Comparison of ENCODE assay signal across 9 cellular contexts in genomic region chr18:44507729-44508325, GRCh38.
A peak's percentile ranks its signal among the peaks of the same experiment; 100 is the strongest.
DNase-seq lines count a peak whose midpoint lies in the region; ATAC-seq and TF ChIP-seq lines count a peak whose summit lies in the region.
"Had no signal": no experiment of that assay in that cellular context is flagged by ENCODE, and none has a peak within 500 bp of the region (broad histone marks: within the 10 kb centered on the region; RNA-seq: fewer than 3 reads in every experiment).

No MANE protein-coding gene starts in this region.

- H2AK5ac ChIP-seq in mesendoderm (ENCODE audit: low read length), result no peak overlapping the region

- H3K27me3 ChIP-seq in ovary (no peaks in the 10 kb centered on the region), mesendoderm (ENCODE audit: insufficient read depth, low read length, poor library complexity) (no peaks in the 10 kb centered on the region)

- no peak overlapping the region for H3K4me2 ChIP-seq in mesendoderm (ENCODE audit: low read length)

- no peaks in the 10 kb centered on the region for H3K4me1 ChIP-seq in ovary (ENCODE audit: insufficient read depth)
- no peaks in the 10 kb centered on the region for H3K4me1 ChIP-seq in mesendoderm (ENCODE audit: control insufficient read depth, low read depth, low read length)

- no peak overlapping the region for H4K8ac ChIP-seq in mesendoderm (ENCODE audit: low read depth, low read length)

- TF ChIP-seq POLR2A in ovary (IDR thresholded peaks at IDR 0.05), result no peak

- H3K36me3 Mint-ChIP-seq in activated CD4-positive, alpha-beta T cell treated with anti-CD3 and anti-CD28 coated beads for 36 hours (ENCODE audit: low read depth), result no peaks in the 10 kb centered on the region
- H3K36me3 Mint-ChIP-seq in stimulated activated effector memory CD8-positive, alpha-beta T cell treated with anti-CD3 and anti-CD28 coated beads, Interleukin-12 subunit alpha, Interleukin-12 subunit beta, amount 100 ng/mL, for 72 hours, result no peaks in the 10 kb centered on the region
- no peaks in the 10 kb centered on the region for H3K36me3 Mint-ChIP-seq in mesothelial cell of epicardium

- CTCF ChIA-PET in activated CD4-positive, alpha-beta T cell treated with anti-CD3 and anti-CD28 coated beads for 36 hours (lab: Charles Lee), result interaction anchor here (0.6 kb wide), 1 partner anchor 124 kb away, joined by 3 read pairs; no protein-coding TSS in a partner anchor

- H3K9me3 Mint-ChIP-seq in activated CD4-positive, alpha-beta T cell treated with anti-CD3 and anti-CD28 coated beads for 36 hours (ENCODE audit: low read depth), result no peaks in the 10 kb centered on the region
- no peaks in the 10 kb centered on the region for H3K9me3 Mint-ChIP-seq in stimulated activated effector memory CD8-positive, alpha-beta T cell treated with anti-CD3 and anti-CD28 coated beads, Interleukin-12 subunit alpha, Interleukin-12 subunit beta, amount 100 ng/mL, for 72 hours
- H3K9me3 Mint-ChIP-seq in mesothelial cell of epicardium, result no peaks in the 10 kb centered on the region

- H3K27ac Mint-ChIP-seq in activated CD4-positive, alpha-beta T cell treated with anti-CD3 and anti-CD28 coated beads for 36 hours, result no peak overlapping the region
- no peak overlapping the region for H3K27ac Mint-ChIP-seq in stimulated activated effector memory CD8-positive, alpha-beta T cell treated with anti-CD3 and anti-CD28 coated beads, Interleukin-12 subunit alpha, Interleukin-12 subunit beta, amount 100 ng/mL, for 72 hours
- no peak overlapping the region for H3K27ac Mint-ChIP-seq in mesothelial cell of epicardium

- in situ Hi-C loops in KBM-7 (cut with MboI; ENCODE audit: low pct_unique_long_range_greater_than_20kb, low sequenced_read_pairs), result no loop called here

- ATAC-seq in activated CD4-positive, alpha-beta T cell treated with anti-CD3 and anti-CD28 coated beads for 36 hours, result peak; percentile 77
- ATAC-seq in stimulated activated effector memory CD8-positive, alpha-beta T cell treated with anti-CD3 and anti-CD28 coated beads, Interleukin-12 subunit alpha, Interleukin-12 subunit beta, amount 100 ng/mL, for 72 hours, result peak; percentile 88

- peaks cover 2% of the 10 kb centered on the region for H3K27me3 Mint-ChIP-seq in activated CD4-positive, alpha-beta T cell treated with anti-CD3 and anti-CD28 coated beads for 36 hours
- H3K27me3 Mint-ChIP-seq in mesothelial cell of epicardium (ENCODE audit: low read depth), result no peaks in the 10 kb centered on the region

- no peak overlapping the region for H2BK15ac ChIP-seq in mesendoderm (replicated peaks; ENCODE audit: low read depth)

- no peaks in the 10 kb centered on the region for H3K9me3 ChIP-seq in ovary

- H4K5ac ChIP-seq in mesendoderm (ENCODE audit: low read length), result no peak overlapping the region

- POLR2A ChIA-PET in activated CD4-positive, alpha-beta T cell treated with anti-CD3 and anti-CD28 coated beads for 36 hours (lab: Charles Lee), result no interaction called here

- WGBS in ovary, 3 donors, result 74 to 82% (median 75%) methylated on average over 6 of the region's 6 CpGs
- WGBS in mesendoderm (ENCODE audit: extremely low coverage, insufficient coverage, low lambda C conversion rate), result no CpG with 5 or more reads among the region's 6 CpGs

- no peaks in the 10 kb centered on the region for H3K79me2 ChIP-seq in mesendoderm (ENCODE audit: control insufficient read depth, insufficient read depth, low read length)

- H3K4me1 Mint-ChIP-seq in activated CD4-positive, alpha-beta T cell treated with anti-CD3 and anti-CD28 coated beads for 36 hours, result no peaks in the 10 kb centered on the region
- no peaks in the 10 kb centered on the region for H3K4me1 Mint-ChIP-seq in stimulated activated effector memory CD8-positive, alpha-beta T cell treated with anti-CD3 and anti-CD28 coated beads, Interleukin-12 subunit alpha, Interleukin-12 subunit beta, amount 100 ng/mL, for 72 hours
- H3K4me1 Mint-ChIP-seq in mesothelial cell of epicardium, result no peaks in the 10 kb centered on the region

- DNase-seq in activated CD4-positive, alpha-beta T cell treated with anti-CD3 and anti-CD28 coated beads for 36 hours, result peak; percentile 4
- DNase-seq in activated CD4-positive, alpha-beta T cell treated with anti-CD3 and anti-CD28 coated beads, Interleukin-2, amount 50 U/mL, for 4 hours, result no peak
- DNase-seq in KBM-7, result peak; percentile 93
- peak; percentile 44 for DNase-seq in foreskin melanocyte
- DNase-seq in stimulated activated effector memory CD8-positive, alpha-beta T cell treated with anti-CD3 and anti-CD28 coated beads, Interleukin-12 subunit alpha, Interleukin-12 subunit beta, amount 100 ng/mL, for 72 hours (ENCODE audit: low spot score in 2 of 2), result peak; percentile 3 to 68
- DNase-seq in mesothelial cell of epicardium (ENCODE audit: low spot score in 2 of 2, unreplicated experiment in 2 of 2), result no peak
- no peak for DNase-seq in ovary
- DNase-seq in mesendoderm, result no peak

- H3K4me3 ChIP-seq in ovary (no peak overlapping the region), mesendoderm (ENCODE audit: low read length) (no peak overlapping the region)
- H3K4me3 ChIP-seq: dorsolateral prefrontal cortex had no signal

- H3K27ac ChIP-seq in ovary, result no peak overlapping the region
- no peak overlapping the region for H3K27ac ChIP-seq in mesendoderm (ENCODE audit: low read depth, low read length)

- no peak overlapping the region for H3K23ac ChIP-seq in mesendoderm (ENCODE audit: low read length)

- no peak overlapping the region for H2BK120ac ChIP-seq in mesendoderm (ENCODE audit: low read depth, low read length)

- H3K4me3 Mint-ChIP-seq in activated CD4-positive, alpha-beta T cell treated with anti-CD3 and anti-CD28 coated beads for 36 hours, result no peak overlapping the region
- H3K4me3 Mint-ChIP-seq in stimulated activated effector memory CD8-positive, alpha-beta T cell treated with anti-CD3 and anti-CD28 coated beads, Interleukin-12 subunit alpha, Interleukin-12 subunit beta, amount 100 ng/mL, for 72 hours, result no peak overlapping the region
- no peak overlapping the region for H3K4me3 Mint-ChIP-seq in mesothelial cell of epicardium

- H3K79me1 ChIP-seq in mesendoderm (ENCODE audit: low read length), result no peaks in the 10 kb centered on the region

- no peak overlapping the region for H3K9ac ChIP-seq in mesendoderm (ENCODE audit: low read length)

- H3K36me3 ChIP-seq in ovary, result no peaks in the 10 kb centered on the region
- no peaks in the 10 kb centered on the region for H3K36me3 ChIP-seq in mesendoderm (ENCODE audit: control insufficient read depth, insufficient read depth, low read length)

- H3K56ac ChIP-seq in mesendoderm (ENCODE audit: low read length), result no peak overlapping the region

- H3K4ac ChIP-seq in mesendoderm (ENCODE audit: low read depth, low read length), result no peak overlapping the region

- no peak for TF ChIP-seq CTCF in mesothelial cell of epicardium (IDR thresholded peaks at IDR 0.05; ENCODE audit: unreplicated experiment)
- TF ChIP-seq CTCF in ovary (IDR thresholded peaks at IDR 0.05), result no peak

- H2BK5ac ChIP-seq in mesendoderm (ENCODE audit: low read length), result no peak overlapping the region

- intact Hi-C loops in activated CD4-positive, alpha-beta T cell treated with anti-CD3 and anti-CD28 coated beads for 36 hours (cut with DNase I, micrococcal nuclease), result no loop called here
- intact Hi-C loops in ovary (cut with DNase I), result no loop called here

- no peak overlapping the region for H3K18ac ChIP-seq in mesendoderm (ENCODE audit: low read length)

- TF ChIP-seq EP300 in ovary (IDR thresholded peaks at IDR 0.05), result no peak

Comparison
In these comparisons a context has a peak if more than half of its experiments do, and no peak if none do; other contexts are left out.
1. DNase-seq: peak in activated CD4-positive, alpha-beta T cell treated with anti-CD3 and anti-CD28 coated beads for 36 hours (single experiment), KBM-7 (single experiment), foreskin melanocyte (single experiment) and stimulated activated effector memory CD8-positive, alpha-beta T cell treated with anti-CD3 and anti-CD28 coated beads, Interleukin-12 subunit alpha, Interleukin-12 subunit beta, amount 100 ng/mL, for 72 hours (2 of 2); none in activated CD4-positive, alpha-beta T cell treated with anti-CD3 and anti-CD28 coated beads, Interleukin-2, amount 50 U/mL, for 4 hours (0 of 2), mesothelial cell of epicardium (0 of 2), ovary (0 of 5) and mesendoderm (single experiment).